Comparison of ENCODE assay signal across 24 cellular contexts in the genomic region with DNA sequence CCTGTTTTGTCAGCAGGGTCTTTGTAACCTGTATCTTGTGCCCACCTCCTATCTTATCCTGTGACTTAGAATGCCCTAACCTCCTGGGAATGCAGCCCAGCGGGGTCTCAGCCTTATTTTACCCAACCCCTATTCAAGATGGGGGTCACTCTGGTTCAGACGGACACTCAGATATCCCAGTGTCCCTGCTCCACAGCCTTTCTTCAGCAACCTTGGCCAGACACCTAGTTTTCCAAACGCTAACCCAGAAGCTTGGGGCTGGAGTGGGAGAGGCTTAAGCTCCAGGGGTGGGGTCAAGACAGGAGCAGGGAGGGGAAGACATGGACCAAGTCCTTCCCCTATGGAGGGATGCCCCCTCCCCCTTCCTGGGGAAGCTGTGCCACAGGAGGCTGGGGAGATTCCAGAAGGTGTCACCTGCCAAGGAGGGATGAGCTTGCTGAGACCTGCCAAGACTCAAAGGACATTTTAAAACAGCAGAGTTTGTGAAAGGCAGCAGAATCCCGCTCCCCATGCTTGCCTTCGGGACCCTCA.
A peak's percentile ranks its signal among the peaks of the same experiment; 100 is the strongest.
DNase-seq lines count a peak whose midpoint lies in the region; ATAC-seq, FAIRE-seq and TF ChIP-seq lines count a peak whose summit lies in the region.
"Had no signal": no experiment of that assay in that cellular context is flagged by ENCODE, and none has a peak within 500 bp of the region (broad histone marks: within the 10 kb centered on the region; RNA-seq: fewer than 3 reads in every experiment).

No MANE protein-coding gene starts in this region.

- in situ Hi-C loops in GM12878 (cut with MboI) = no loop called here

- H3K4me1 ChIP-seq in GM12878 (ENCODE audit: control insufficient read depth, insufficient read depth, low read length) (peaks cover 27% of the 10 kb centered on the region), foreskin keratinocyte (no peaks in the 10 kb centered on the region), spleen (peaks cover 8 to 63% (median 23%) of the 10 kb centered on the region in 6 donors)
- H3K4me1 ChIP-seq: SJSA1 had no signal

- no peak for TF ChIP-seq EP300 in GM12878 (IDR thresholded peaks at IDR 0.05; ENCODE audit: borderline replicate concordance in 1 of 2, control insufficient read depth in 1 of 2, low read depth in 2 of 2, low read length in 2 of 2)

- SMC1A ChIA-PET in GM12878 (lab: Charles Lee; ENCODE audit: uncharacterized antibody, unreplicated experiment) = interaction anchor here (0.7 to 6.7 kb wide), 16 partner anchors 9 to 316 kb away, joined by 3 to 108 read pairs (median 6); no protein-coding TSS in a partner anchor

- H3K9me3 ChIP-seq in GM12878 (replicated peaks; ENCODE audit: control insufficient read depth, insufficient read depth, low read length) (no peaks in the 10 kb centered on the region), spleen (no peaks in the 10 kb centered on the region)
- H3K9me3 ChIP-seq: SJSA1 had no signal

- no peak for TF ChIP-seq RAD21 in GM12878 (IDR thresholded peaks at IDR 0.05; ENCODE audit: insufficient read depth, low read depth, low read length)

- no peaks in the 10 kb centered on the region for H3K9me3 Mint-ChIP-seq in activated naive CD4-positive, alpha-beta T cell treated with anti-CD3 and anti-CD28 coated beads, Interleukin-2, amount 50 U/mL, for 24 hours
- H3K9me3 Mint-ChIP-seq: CD8-positive, alpha-beta T cell had no signal

- no peaks in the 10 kb centered on the region for H4K20me1 ChIP-seq in GM12878 (ENCODE audit: control insufficient read depth, insufficient read depth)

- H3K9ac ChIP-seq in GM12878 (ENCODE audit: control insufficient read depth, insufficient read depth, low read length) = no peak overlapping the region

- no peak for DNase-seq in activated naive CD4-positive, alpha-beta T cell treated with anti-CD3 and anti-CD28 coated beads, Interleukin-2, amount 50 U/mL, for 16 hours
- DNase-seq in GM12878 (ENCODE audit: low read depth, low spot score) = no peak
- peak in 1 of 2 donors; percentile 25 for DNase-seq in foreskin keratinocyte
- DNase-seq in spleen = peak; percentile 52
- no peak for DNase-seq in HPDE6-E6E7 (ENCODE audit: extremely low spot score)
- DNase-seq in superior temporal gyrus (ENCODE audit: extremely low spot score) = no peak
- DNase-seq in RWPE1 (ENCODE audit: low spot score) = no peak
- DNase-seq: C1 segment of cervical spinal cord; CD8-positive, alpha-beta T cell; DMS 273 treated with DMSO at 0.1 percent for 48 hours; DMS79 treated with DMSO at 0.1 percent for 48 hours; GF-D8; H7; NCI-H1105 treated with DMSO at 0.1 percent for 48 hours; NCI-H146; NCI-H1930; NCI-H2107; NCI-H524; NCI-H774; PC-3; Right ventricle myocardium superior had no signal

- H3K4me3 ChIP-seq in GM12878 (no peak overlapping the region), spleen (no peak overlapping the region)
- H3K4me3 ChIP-seq: SJSA1 had no signal

- WGBS in GM12878 (ENCODE audit: insufficient coverage, insufficient replicate concordance, low lambda C conversion rate, missing lambda C conversion rate) = 71% methylated on average over 5 of the region's 5 CpGs
- 90 to 96% (median 95%) methylated on average over 5 of the region's 5 CpGs for WGBS in spleen, 5 donors

- H3K4me1 Mint-ChIP-seq in activated naive CD4-positive, alpha-beta T cell treated with anti-CD3 and anti-CD28 coated beads, Interleukin-2, amount 50 U/mL, for 24 hours = peaks cover 62% of the 10 kb centered on the region

- no peak for ATAC-seq in GM12878
- ATAC-seq in foreskin keratinocyte = peak; percentile 63
- ATAC-seq: CD8-positive, alpha-beta T cell; HepG2; PC-3 had no signal

- POLR2A ChIA-PET in GM12878 (lab: Charles Lee) = interaction anchor here (0.5 to 3.2 kb wide), 8 partner anchors 8 to 89 kb away, joined by 3 to 34 read pairs (median 4); no protein-coding TSS in a partner anchor
- POLR2A ChIA-PET in RWPE1 (lab: Yijun Ruan, JAX; ENCODE audit: low non-redundant PET) = no interaction called here

- BruUV-seq in GM12878 (replicated peaks; lab: Mats Ljungman, UMichigan) = no TSS peak

- intact Hi-C loops in GM12878 (cut with micrococcal nuclease; ENCODE audit: unreplicated experiment) = no loop called here
- intact Hi-C loops in spleen (cut with DNase I; ENCODE audit: low total_unique reads) = no loop called here

- H3K27ac Mint-ChIP-seq in activated naive CD4-positive, alpha-beta T cell treated with anti-CD3 and anti-CD28 coated beads, Interleukin-2, amount 50 U/mL, for 24 hours = no peak overlapping the region

- H2AFZ ChIP-seq in GM12878 (ENCODE audit: control insufficient read depth, low read depth, low read length) = no peak overlapping the region

- H3K27me3 ChIP-seq in GM12878 (replicated peaks in 1 of 2; ENCODE audit: control insufficient read depth in 2 of 2, insufficient read depth in 2 of 2, low read length in 1 of 2) (no peaks in the 10 kb centered on the region), foreskin keratinocyte (no peaks in the 10 kb centered on the region), spleen (replicated peaks in 1 of 7) (no peaks in the 10 kb centered on the region)
- H3K27me3 ChIP-seq: SJSA1 had no signal

- RAD21 ChIA-PET in GM12878 (lab: Charles Lee; ENCODE audit: unreplicated experiment) = interaction anchor here (0.6 to 3.1 kb wide), 13 partner anchors 7 to 124 kb away, joined by 3 to 66 read pairs (median 12); no protein-coding TSS in a partner anchor

- CTCF ChIA-PET in GM12878 (lab: Yijun Ruan, JAX) (interaction anchor here (1.0 to 3.6 kb wide), 8 partner anchors 10 to 102 kb away, joined by 3 to 35 read pairs (median 11); no protein-coding TSS in a partner anchor), RWPE1 (lab: Yijun Ruan, JAX) (interaction anchor here (0.6 kb wide), 1 partner anchor 603 kb away, joined by 5 read pairs; no protein-coding TSS in a partner anchor)

- peak overlapping the region; percentile 61; the same call in 1 of the 2 replicates for H3K4me2 ChIP-seq in GM12878 (ENCODE audit: control insufficient read depth, insufficient read depth)

- TF ChIP-seq CTCF in GM12878 (IDR thresholded peaks at IDR 0.05 in 2 of 3, conservative IDR thresholded peaks at IDR 0.05 in 1 of 3; ENCODE audit: control insufficient read depth in 2 of 3, extremely low read depth in 1 of 3, insufficient read depth in 1 of 3, low read depth in 3 of 3, low read length in 3 of 3) (no peak), foreskin keratinocyte (conservative IDR thresholded peaks at IDR 0.05) (no peak), spleen (IDR thresholded peaks at IDR 0.05 in 8 of 11, conservative IDR thresholded peaks at IDR 0.05 in 3 of 11) (no peak), RWPE1 (conservative IDR thresholded peaks at IDR 0.05; ENCODE audit: low read depth) (no peak)

- FAIRE-seq in GM12878 (lab: Jason Lieb, UNC) = no peak
- FAIRE-seq: HepG2 had no signal

- H3K79me2 ChIP-seq in GM12878 (ENCODE audit: control insufficient read depth, insufficient read depth, low read length) = no peaks in the 10 kb centered on the region

- TF ChIP-seq POLR2A in GM12878 (IDR thresholded peaks at IDR 0.05; ENCODE audit: low read depth, low read length) (no peak), spleen (IDR thresholded peaks at IDR 0.05) (no peak)

- H3K27ac ChIP-seq in GM12878 (ENCODE audit: control insufficient read depth, insufficient read depth) (no peak overlapping the region), foreskin keratinocyte (no peak overlapping the region), spleen (peak overlapping the region in 1 of 8 donors; percentile 82), RWPE1 (no peak overlapping the region)
- H3K27ac ChIP-seq: SJSA1 had no signal

- H3K36me3 Mint-ChIP-seq in activated naive CD4-positive, alpha-beta T cell treated with anti-CD3 and anti-CD28 coated beads, Interleukin-2, amount 50 U/mL, for 24 hours = peaks cover 3% of the 10 kb centered on the region

- H3K4me3 Mint-ChIP-seq in activated naive CD4-positive, alpha-beta T cell treated with anti-CD3 and anti-CD28 coated beads, Interleukin-2, amount 50 U/mL, for 24 hours = peak overlapping the region; percentile 19

- H3K36me3 ChIP-seq in GM12878 (ENCODE audit: control insufficient read depth in 2 of 2, insufficient read depth in 2 of 2, low read length in 1 of 2) (no peaks in the 10 kb centered on the region; a peak in 1 of 4 replicates), spleen (peaks cover 0 to 99% (median 25%) of the 10 kb centered on the region in 6 donors)
- H3K36me3 ChIP-seq: SJSA1 had no signal

- H3K27me3 Mint-ChIP-seq in activated naive CD4-positive, alpha-beta T cell treated with anti-CD3 and anti-CD28 coated beads, Interleukin-2, amount 50 U/mL, for 24 hours = no peaks in the 10 kb centered on the region

TF ChIP-seq in GM12878, 131 proteins besides CTCF, POLR2A, EP300 and RAD21:
- TF ChIP-seq HCFC1 (IDR thresholded peaks at IDR 0.05; ENCODE audit: low read length) (no peak), ZNF622 (IDR thresholded peaks at IDR 0.05) (no peak)
- TF ChIP-seq, protein P1, sequence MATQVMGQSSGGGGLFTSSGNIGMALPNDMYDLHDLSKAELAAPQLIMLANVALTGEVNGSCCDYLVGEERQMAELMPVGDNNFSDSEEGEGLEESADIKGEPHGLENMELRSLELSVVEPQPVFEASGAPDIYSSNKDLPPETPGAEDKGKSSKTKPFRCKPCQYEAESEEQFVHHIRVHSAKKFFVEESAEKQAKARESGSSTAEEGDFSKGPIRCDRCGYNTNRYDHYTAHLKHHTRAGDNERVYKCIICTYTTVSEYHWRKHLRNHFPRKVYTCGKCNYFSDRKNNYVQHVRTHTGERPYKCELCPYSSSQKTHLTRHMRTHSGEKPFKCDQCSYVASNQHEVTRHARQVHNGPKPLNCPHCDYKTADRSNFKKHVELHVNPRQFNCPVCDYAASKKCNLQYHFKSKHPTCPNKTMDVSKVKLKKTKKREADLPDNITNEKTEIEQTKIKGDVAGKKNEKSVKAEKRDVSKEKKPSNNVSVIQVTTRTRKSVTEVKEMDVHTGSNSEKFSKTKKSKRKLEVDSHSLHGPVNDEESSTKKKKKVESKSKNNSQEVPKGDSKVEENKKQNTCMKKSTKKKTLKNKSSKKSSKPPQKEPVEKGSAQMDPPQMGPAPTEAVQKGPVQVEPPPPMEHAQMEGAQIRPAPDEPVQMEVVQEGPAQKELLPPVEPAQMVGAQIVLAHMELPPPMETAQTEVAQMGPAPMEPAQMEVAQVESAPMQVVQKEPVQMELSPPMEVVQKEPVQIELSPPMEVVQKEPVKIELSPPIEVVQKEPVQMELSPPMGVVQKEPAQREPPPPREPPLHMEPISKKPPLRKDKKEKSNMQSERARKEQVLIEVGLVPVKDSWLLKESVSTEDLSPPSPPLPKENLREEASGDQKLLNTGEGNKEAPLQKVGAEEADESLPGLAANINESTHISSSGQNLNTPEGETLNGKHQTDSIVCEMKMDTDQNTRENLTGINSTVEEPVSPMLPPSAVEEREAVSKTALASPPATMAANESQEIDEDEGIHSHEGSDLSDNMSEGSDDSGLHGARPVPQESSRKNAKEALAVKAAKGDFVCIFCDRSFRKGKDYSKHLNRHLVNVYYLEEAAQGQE (IDR thresholded peaks at IDR 0.05; ENCODE audit: low read depth, low read length) = no peak
